1 cellular context compared by ENCODE assay signal in the genomic region with DNA sequence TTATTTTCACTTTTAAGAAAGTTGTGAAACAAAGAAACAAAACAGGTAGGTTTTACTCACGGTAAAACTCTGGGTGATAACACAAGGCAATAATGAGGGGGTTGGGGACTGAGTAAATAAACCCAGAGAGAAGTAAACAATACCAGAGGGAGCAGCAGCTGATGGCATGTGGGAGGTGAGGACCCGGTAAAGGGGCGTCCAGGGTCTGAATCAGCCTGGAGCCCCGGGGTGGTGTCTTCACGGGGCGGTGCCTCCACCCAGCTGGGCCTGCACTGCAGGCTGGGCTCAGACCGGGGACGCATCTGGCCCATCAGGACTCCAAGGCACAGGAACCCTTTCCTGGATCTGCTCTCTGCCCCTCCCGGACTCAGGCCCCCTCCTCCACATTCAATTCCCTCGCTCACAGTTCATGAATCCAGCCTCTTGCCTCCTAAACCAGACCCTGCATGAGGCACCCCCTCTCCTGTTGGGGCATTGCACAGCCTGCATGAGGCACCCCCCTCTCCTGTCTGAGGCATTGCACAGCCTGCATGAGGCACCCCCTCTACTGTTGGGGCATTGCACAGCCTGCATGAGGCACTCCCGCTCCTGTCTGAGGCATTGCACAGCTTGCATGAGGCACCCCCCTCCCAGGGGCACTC.
A peak's percentile ranks its signal among the peaks of the same experiment; 100 is the strongest.
TF ChIP-seq lines count a peak whose summit lies in the region.

No MANE protein-coding gene starts in this region.

TF ChIP-seq in K562, 482 proteins besides CTCF, POLR2A, EP300 and RAD21:
- no peak for TF ChIP-seq WHSC1 (IDR thresholded peaks at IDR 0.05; ENCODE audit: low read length)
- peak in 1 of 2 experiments; percentile 50; a peak in 2 of 4 replicates for TF ChIP-seq MAZ (CRISPR knock-in tag; conservative IDR thresholded peaks at IDR 0.05 in 1 of 2, IDR thresholded peaks at IDR 0.05 in 1 of 2)
- no peak for TF ChIP-seq SMARCA5 (IDR thresholded peaks at IDR 0.05)
- TF ChIP-seq PRDM10 (IDR thresholded peaks at IDR 0.05; ENCODE audit: partially characterized antibody) = peak; percentile 38
- TF ChIP-seq CREB3 (tag; conservative IDR thresholded peaks at IDR 0.05; ENCODE audit: low read depth) = no peak
- TF ChIP-seq POLR2G (IDR thresholded peaks at IDR 0.05; ENCODE audit: low read depth, low read length) = peak; percentile 48; the same call in 1 of the 2 replicates
- TF ChIP-seq ZNF766 (CRISPR knock-in tag; conservative IDR thresholded peaks at IDR 0.05) = peak; percentile 28; the same call in 1 of the 2 replicates
- TF ChIP-seq ZNF740 (CRISPR knock-in tag; IDR thresholded peaks at IDR 0.05) = peak; percentile 81; the same call in 1 of the 2 replicates
- peak in 1 of 2 experiments; percentile 26; a peak in 1 of 4 replicates for TF ChIP-seq ZNF740 (tag; IDR thresholded peaks at IDR 0.05)
- TF ChIP-seq ZNF644 (tag; IDR thresholded peaks at IDR 0.05; ENCODE audit: low read depth) = peak; percentile 55; the same call in 1 of the 2 replicates
- no peak for TF ChIP-seq NR4A1 (CRISPR knock-in tag; IDR thresholded peaks at IDR 0.05)
- 0 out of 2 replicates have a peak, but pooled peaks have one; percentile 1 for TF ChIP-seq NR4A1 (tag; IDR thresholded peaks at IDR 0.05)
- peak; percentile 58 for TF ChIP-seq ZBTB7A (IDR thresholded peaks at IDR 0.05; ENCODE audit: borderline replicate concordance, control insufficient read depth, low read depth, low read length)
- TF ChIP-seq NONO (IDR thresholded peaks at IDR 0.05; ENCODE audit: low read depth in 2 of 2, low read length in 1 of 2) = 0 out of 4 replicates have a peak, but pooled peaks of 1 of the 2 experiments have one; percentile 15
- TF ChIP-seq RBFOX2 (IDR thresholded peaks at IDR 0.05; ENCODE audit: low read depth, low read length) = peak; percentile 49
- TF ChIP-seq TFAP4 (CRISPR knock-in tag; IDR thresholded peaks at IDR 0.05; ENCODE audit: borderline replicate concordance) = peak; percentile 64; the same call in 1 of the 2 replicates
- peak in 1 of 3 experiments; percentile 17; a peak in 1 of 6 replicates for TF ChIP-seq ZBTB11 (CRISPR knock-in tag; IDR thresholded peaks at IDR 0.05)
- TF ChIP-seq, protein P1, sequence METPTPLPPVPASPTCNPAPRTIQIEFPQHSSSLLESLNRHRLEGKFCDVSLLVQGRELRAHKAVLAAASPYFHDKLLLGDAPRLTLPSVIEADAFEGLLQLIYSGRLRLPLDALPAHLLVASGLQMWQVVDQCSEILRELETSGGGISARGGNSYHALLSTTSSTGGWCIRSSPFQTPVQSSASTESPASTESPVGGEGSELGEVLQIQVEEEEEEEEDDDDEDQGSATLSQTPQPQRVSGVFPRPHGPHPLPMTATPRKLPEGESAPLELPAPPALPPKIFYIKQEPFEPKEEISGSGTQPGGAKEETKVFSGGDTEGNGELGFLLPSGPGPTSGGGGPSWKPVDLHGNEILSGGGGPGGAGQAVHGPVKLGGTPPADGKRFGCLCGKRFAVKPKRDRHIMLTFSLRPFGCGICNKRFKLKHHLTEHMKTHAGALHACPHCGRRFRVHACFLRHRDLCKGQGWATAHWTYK (CRISPR knock-in tag; IDR thresholded peaks at IDR 0.05) = peak; percentile 11; the same call in 1 of the 2 replicates
- no peak for TF ChIP-seq ZNF41 (CRISPR knock-in tag; conservative IDR thresholded peaks at IDR 0.05)
- no peak for TF ChIP-seq ZNF263 (CRISPR knock-in tag; IDR thresholded peaks at IDR 0.05; ENCODE audit: borderline replicate concordance)
- TF ChIP-seq, protein P2, sequence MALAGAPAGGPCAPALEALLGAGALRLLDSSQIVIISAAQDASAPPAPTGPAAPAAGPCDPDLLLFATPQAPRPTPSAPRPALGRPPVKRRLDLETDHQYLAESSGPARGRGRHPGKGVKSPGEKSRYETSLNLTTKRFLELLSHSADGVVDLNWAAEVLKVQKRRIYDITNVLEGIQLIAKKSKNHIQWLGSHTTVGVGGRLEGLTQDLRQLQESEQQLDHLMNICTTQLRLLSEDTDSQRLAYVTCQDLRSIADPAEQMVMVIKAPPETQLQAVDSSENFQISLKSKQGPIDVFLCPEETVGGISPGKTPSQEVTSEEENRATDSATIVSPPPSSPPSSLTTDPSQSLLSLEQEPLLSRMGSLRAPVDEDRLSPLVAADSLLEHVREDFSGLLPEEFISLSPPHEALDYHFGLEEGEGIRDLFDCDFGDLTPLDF (CRISPR knock-in tag; IDR thresholded peaks at IDR 0.05) = no peak
- TF ChIP-seq USF2 (CRISPR knock-in tag; IDR thresholded peaks at IDR 0.05) = no peak
- 0 out of 4 replicates have a peak, but pooled peaks of 1 of the 2 experiments have one; percentile 16 for TF ChIP-seq FOXA3 (CRISPR knock-in tag; conservative IDR thresholded peaks at IDR 0.05 in 1 of 2, IDR thresholded peaks at IDR 0.05 in 1 of 2)
- TF ChIP-seq ZFX (CRISPR knock-in tag; IDR thresholded peaks at IDR 0.05) = peak; percentile 59
- TF ChIP-seq ZNF589 (CRISPR knock-in tag; IDR thresholded peaks at IDR 0.05; ENCODE audit: low read depth) = no peak
- peak; percentile 15; the same call in 1 of the 2 replicates for TF ChIP-seq ZBTB17 (CRISPR knock-in tag; IDR thresholded peaks at IDR 0.05)
